8 cellular contexts compared by ENCODE assay signal in genomic region chr13:97222934-97223710, GRCh38. TPM values are rescaled to one million over a fixed set of nuclear protein-coding genes. Genes with fewer than 3 reads are reported as not detected.
A peak's percentile ranks its signal among the peaks of the same experiment; 100 is the strongest.
DNase-seq lines count a peak whose midpoint lies in the region; ATAC-seq and TF ChIP-seq lines count a peak whose summit lies in the region.

No MANE protein-coding gene starts in this region.

- H3K9me3 ChIP-seq in muscle layer of duodenum (ENCODE audit: control insufficient read depth in 1 of 2, low read length in 2 of 2): no peaks in the 10 kb centered on the region

- ATAC-seq in HG03354 (IDR thresholded peaks at IDR 0.05; ENCODE audit: poor library complexity, severe bottlenecking, unreplicated experiment): no peak

- no peaks in the 10 kb centered on the region for H3K27me3 ChIP-seq in GM06990 (replicated peaks; ENCODE audit: control insufficient read depth, insufficient read depth, low read length)
- H3K27me3 ChIP-seq in muscle layer of duodenum (ENCODE audit: low read depth, low read length): no peaks in the 10 kb centered on the region

- peak overlapping the region; percentile 89 for H3K4me3 Mint-ChIP-seq in chondrocyte (ENCODE audit: unreplicated experiment)

- peaks cover 19 to 28% of the 10 kb centered on the region in 2 donors for H3K4me1 ChIP-seq in muscle layer of duodenum (ENCODE audit: control insufficient read depth in 1 of 2, insufficient read depth in 2 of 2, low read length in 2 of 2)

- no peaks in the 10 kb centered on the region for H3K36me3 ChIP-seq in GM06990 (ENCODE audit: control insufficient read depth, insufficient read depth, low read length)
- H3K36me3 ChIP-seq in muscle layer of duodenum (ENCODE audit: control insufficient read depth in 1 of 2, insufficient read depth in 2 of 2, low read length in 2 of 2): peaks cover 3 to 6% of the 10 kb centered on the region in 2 donors

- peaks cover 2% of the 10 kb centered on the region for H3K36me3 Mint-ChIP-seq in chondrocyte (ENCODE audit: low read depth)

- TF ChIP-seq CTCF in GM06990 (IDR thresholded peaks at IDR 0.05; ENCODE audit: insufficient read depth, low read length, poor library complexity, severe bottlenecking) (no peak), NB4 (IDR thresholded peaks at IDR 0.05; ENCODE audit: low read depth, low read length) (no peak), chondrocyte (IDR thresholded peaks at IDR 0.05) (no peak)

- H3K27ac Mint-ChIP-seq in chondrocyte (ENCODE audit: unreplicated experiment): peak overlapping the region; percentile 94

- TF ChIP-seq POLR2A in NB4 (IDR thresholded peaks at IDR 0.05; ENCODE audit: extremely low read depth, insufficient read length): no peak

- peak overlapping the region; percentile 84 for H3K4me3 ChIP-seq in GM06990 (replicated peaks; ENCODE audit: low read depth, low read length)
- H3K4me3 ChIP-seq in NB4 (ENCODE audit: low read depth, low read length): peak overlapping the region; percentile 79
- peak overlapping the region; percentile 68 to 88 for H3K4me3 ChIP-seq in muscle layer of duodenum (ENCODE audit: low read depth in 1 of 2, low read length in 2 of 2)

- H3K4me1 Mint-ChIP-seq in chondrocyte (ENCODE audit: low read depth): peaks cover 35% of the 10 kb centered on the region

- H3K27me3 Mint-ChIP-seq in chondrocyte (ENCODE audit: low read depth): no peaks in the 10 kb centered on the region

- H3K9me3 Mint-ChIP-seq in chondrocyte (ENCODE audit: low read depth): no peaks in the 10 kb centered on the region

- no peak for DNase-seq in GM06990 (ENCODE audit: extremely low read depth, insufficient read length)
- DNase-seq in NB4 (ENCODE audit: low read depth): no peak
- no peak for DNase-seq in chondrocyte (ENCODE audit: low spot score)
- no peak for DNase-seq in activated gamma-delta T cell treated with Interleukin-2 at 50 U/mL for 16 hours
- no peak for DNase-seq in stimulated activated CD4-positive, alpha-beta T cell treated with anti-CD3 and anti-CD28 coated beads, Interleukin-15, amount 100 ng/mL, for 24 hours
- DNase-seq in stimulated activated CD8-positive, alpha-beta memory T cell treated with anti-CD3 and anti-CD28 coated beads, Interleukin-4, amount 100 ng/mL, for 48 hours: no peak

- peak overlapping the region; percentile 98 for H3K27ac ChIP-seq in muscle layer of duodenum (ENCODE audit: low read length)

RNA-seq across cellular contexts. Expression of gene MBNL2, which starts 1.0 kb away (rescaled TPM):
- total RNA-seq in chondrocyte: 40.1 to 65.1 TPM (median 41.3 TPM) in 3 replicates
